ENCODE assay signal across 1 cellular context in the genomic region with DNA sequence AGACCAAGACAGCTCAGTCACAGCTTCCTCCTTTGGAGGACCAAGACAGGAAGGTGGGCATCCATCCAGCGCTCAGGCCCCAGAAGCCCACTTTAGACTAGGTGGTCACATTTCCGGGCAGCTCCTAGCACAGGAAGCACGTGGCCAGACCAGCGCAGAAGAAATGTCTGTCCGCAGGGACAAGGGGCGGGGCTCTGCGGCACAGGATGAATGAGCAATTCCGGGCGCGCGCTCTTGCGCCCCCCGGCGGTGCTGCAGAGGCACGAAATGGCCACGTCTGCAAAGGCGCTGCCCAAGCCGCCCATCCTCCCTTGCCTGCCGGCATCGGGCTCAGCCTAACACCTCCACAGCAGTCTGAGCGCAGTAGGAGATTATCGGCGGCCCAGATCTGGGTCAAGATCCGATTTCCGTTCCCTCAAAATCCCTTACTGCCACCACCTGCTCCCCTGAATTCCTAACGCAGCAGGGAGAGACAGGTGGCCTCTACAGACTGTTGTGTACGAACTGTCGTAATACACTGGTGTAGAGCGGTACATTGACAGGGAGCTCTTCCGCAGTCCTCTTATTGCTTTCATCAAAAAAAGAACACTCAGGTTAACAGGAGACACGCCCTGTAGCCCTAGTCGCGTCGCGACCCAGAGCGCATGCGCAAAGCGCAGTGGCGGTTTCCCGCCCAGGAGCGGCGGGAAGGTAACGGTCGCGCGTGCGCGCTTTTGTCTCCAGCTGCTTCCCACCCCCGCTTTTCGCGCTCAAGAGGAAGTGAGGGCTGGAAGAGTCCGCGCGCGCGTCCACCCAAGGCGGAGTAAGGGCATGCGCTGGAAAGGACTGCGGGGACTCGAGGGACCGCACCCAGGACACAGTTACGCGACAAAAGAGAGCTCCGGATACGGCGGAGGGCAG.
TF ChIP-seq lines count a peak whose summit lies in the region.

No MANE protein-coding gene starts in this region.

TF ChIP-seq in K562, 482 proteins besides CTCF, POLR2A, EP300 and RAD21 (continued from another document and continues in another):
- TF ChIP-seq EHMT2 (IDR thresholded peaks at IDR 0.05) = 0 out of 2 replicates have a peak, but pooled peaks have one; percentile 37
- TF ChIP-seq LEF1 (IDR thresholded peaks at IDR 0.05) = peak; percentile 57; the same call in 1 of the 2 replicates
- no peak for TF ChIP-seq KDM2B (CRISPR knock-in tag; IDR thresholded peaks at IDR 0.05)
- TF ChIP-seq ZNF780A (CRISPR knock-in tag; IDR thresholded peaks at IDR 0.05) = no peak
- TF ChIP-seq ESRRA (IDR thresholded peaks at IDR 0.05; ENCODE audit: borderline replicate concordance, low read depth) = peak; percentile 48
- no peak for TF ChIP-seq PRPF4 (IDR thresholded peaks at IDR 0.05; ENCODE audit: insufficient read depth, low read depth, low read length, poor library complexity, severe bottlenecking)
- peak; percentile 32 for TF ChIP-seq KDM5B (IDR thresholded peaks at IDR 0.05; ENCODE audit: insufficient replicate concordance, low read depth, low read length)
- no peak for TF ChIP-seq POLR3A (IDR thresholded peaks at IDR 0.05; ENCODE audit: borderline replicate concordance, extremely low read depth, insufficient read depth, insufficient read length)
- TF ChIP-seq, protein P1, sequence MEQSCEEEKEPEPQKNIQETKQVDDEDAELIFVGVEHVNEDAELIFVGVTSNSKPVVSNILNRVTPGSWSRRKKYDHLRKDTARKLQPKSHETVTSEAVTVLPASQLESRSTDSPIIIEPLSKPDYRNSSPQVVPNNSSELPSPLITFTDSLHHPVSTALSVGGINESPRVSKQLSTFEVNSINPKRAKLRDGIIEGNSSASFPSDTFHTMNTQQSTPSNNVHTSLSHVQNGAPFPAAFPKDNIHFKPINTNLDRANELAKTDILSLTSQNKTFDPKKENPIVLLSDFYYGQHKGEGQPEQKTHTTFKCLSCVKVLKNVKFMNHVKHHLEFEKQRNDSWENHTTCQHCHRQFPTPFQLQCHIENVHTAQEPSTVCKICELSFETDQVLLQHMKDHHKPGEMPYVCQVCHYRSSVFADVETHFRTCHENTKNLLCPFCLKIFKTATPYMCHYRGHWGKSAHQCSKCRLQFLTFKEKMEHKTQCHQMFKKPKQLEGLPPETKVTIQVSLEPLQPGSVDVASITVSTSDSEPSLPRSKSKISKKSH (CRISPR knock-in tag; IDR thresholded peaks at IDR 0.05) = no peak
- TF ChIP-seq CBFA2T3 (IDR thresholded peaks at IDR 0.05) = peak; percentile 24; the same call in 1 of the 2 replicates
- peak in 1 of 2 experiments; percentile 87; a peak in 3 of 4 replicates for TF ChIP-seq NONO (IDR thresholded peaks at IDR 0.05; ENCODE audit: low read depth in 2 of 2, low read length in 1 of 2)
- peak; percentile 82 for TF ChIP-seq CREM (IDR thresholded peaks at IDR 0.05; ENCODE audit: low read depth)
- no peak for TF ChIP-seq SIX5 (IDR thresholded peaks at IDR 0.05; ENCODE audit: borderline replicate concordance in 1 of 2, insufficient read depth in 1 of 2, low read depth in 1 of 2, low read length in 2 of 2)
- peak; percentile 13; the same call in 1 of the 2 replicates for TF ChIP-seq ZNF644 (tag; IDR thresholded peaks at IDR 0.05; ENCODE audit: low read depth)
- no peak for TF ChIP-seq ARHGAP35 (IDR thresholded peaks at IDR 0.05; ENCODE audit: partially characterized antibody)
- no peak for TF ChIP-seq ZNF12 (CRISPR knock-in tag; IDR thresholded peaks at IDR 0.05)
- peak; percentile 21; the same call in 1 of the 2 replicates for TF ChIP-seq GATA2 (CRISPR knock-in tag; IDR thresholded peaks at IDR 0.05)
- TF ChIP-seq, protein P2, sequence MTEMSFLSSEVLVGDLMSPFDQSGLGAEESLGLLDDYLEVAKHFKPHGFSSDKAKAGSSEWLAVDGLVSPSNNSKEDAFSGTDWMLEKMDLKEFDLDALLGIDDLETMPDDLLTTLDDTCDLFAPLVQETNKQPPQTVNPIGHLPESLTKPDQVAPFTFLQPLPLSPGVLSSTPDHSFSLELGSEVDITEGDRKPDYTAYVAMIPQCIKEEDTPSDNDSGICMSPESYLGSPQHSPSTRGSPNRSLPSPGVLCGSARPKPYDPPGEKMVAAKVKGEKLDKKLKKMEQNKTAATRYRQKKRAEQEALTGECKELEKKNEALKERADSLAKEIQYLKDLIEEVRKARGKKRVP (CRISPR knock-in tag; IDR thresholded peaks at IDR 0.05) = peak; percentile 38; the same call in 1 of the 2 replicates
- TF ChIP-seq SAFB (IDR thresholded peaks at IDR 0.05; ENCODE audit: borderline replicate concordance, low read depth, low read length) = peak; percentile 34; the same call in 1 of the 2 replicates
- TF ChIP-seq ZNF384 (IDR thresholded peaks at IDR 0.05; ENCODE audit: low read depth, low read length) = peak; percentile 42; the same call in 1 of the 2 replicates
- peak; percentile 99 for TF ChIP-seq RB1 (IDR thresholded peaks at IDR 0.05; ENCODE audit: low read depth)
- peak; percentile 74 for TF ChIP-seq ZNF431 (CRISPR knock-in tag; IDR thresholded peaks at IDR 0.05)
- peak; percentile 79 for TF ChIP-seq CXXC5 (CRISPR knock-in tag; IDR thresholded peaks at IDR 0.05)
- 0 out of 2 replicates have a peak, but pooled peaks have one; percentile 37 for TF ChIP-seq BCL6 (CRISPR knock-in tag; IDR thresholded peaks at IDR 0.05)
- TF ChIP-seq ZNF263 (CRISPR knock-in tag; IDR thresholded peaks at IDR 0.05; ENCODE audit: borderline replicate concordance) = peak; percentile 48; the same call in 1 of the 2 replicates
- TF ChIP-seq, protein P3, sequence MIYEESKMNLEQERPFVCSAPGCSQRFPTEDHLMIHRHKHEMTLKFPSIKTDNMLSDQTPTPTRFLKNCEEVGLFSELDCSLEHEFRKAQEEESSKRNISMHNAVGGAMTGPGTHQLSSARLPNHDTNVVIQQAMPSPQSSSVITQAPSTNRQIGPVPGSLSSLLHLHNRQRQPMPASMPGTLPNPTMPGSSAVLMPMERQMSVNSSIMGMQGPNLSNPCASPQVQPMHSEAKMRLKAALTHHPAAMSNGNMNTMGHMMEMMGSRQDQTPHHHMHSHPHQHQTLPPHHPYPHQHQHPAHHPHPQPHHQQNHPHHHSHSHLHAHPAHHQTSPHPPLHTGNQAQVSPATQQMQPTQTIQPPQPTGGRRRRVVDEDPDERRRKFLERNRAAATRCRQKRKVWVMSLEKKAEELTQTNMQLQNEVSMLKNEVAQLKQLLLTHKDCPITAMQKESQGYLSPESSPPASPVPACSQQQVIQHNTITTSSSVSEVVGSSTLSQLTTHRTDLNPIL (CRISPR knock-in tag; IDR thresholded peaks at IDR 0.05) = 0 out of 2 replicates have a peak, but pooled peaks have one; percentile 39
- no peak for TF ChIP-seq ZNF436 (CRISPR knock-in tag; IDR thresholded peaks at IDR 0.05)
- TF ChIP-seq ELF2 (CRISPR knock-in tag; IDR thresholded peaks at IDR 0.05) = peak; percentile 72; the same call in 1 of the 2 replicates
- TF ChIP-seq, protein P4, sequence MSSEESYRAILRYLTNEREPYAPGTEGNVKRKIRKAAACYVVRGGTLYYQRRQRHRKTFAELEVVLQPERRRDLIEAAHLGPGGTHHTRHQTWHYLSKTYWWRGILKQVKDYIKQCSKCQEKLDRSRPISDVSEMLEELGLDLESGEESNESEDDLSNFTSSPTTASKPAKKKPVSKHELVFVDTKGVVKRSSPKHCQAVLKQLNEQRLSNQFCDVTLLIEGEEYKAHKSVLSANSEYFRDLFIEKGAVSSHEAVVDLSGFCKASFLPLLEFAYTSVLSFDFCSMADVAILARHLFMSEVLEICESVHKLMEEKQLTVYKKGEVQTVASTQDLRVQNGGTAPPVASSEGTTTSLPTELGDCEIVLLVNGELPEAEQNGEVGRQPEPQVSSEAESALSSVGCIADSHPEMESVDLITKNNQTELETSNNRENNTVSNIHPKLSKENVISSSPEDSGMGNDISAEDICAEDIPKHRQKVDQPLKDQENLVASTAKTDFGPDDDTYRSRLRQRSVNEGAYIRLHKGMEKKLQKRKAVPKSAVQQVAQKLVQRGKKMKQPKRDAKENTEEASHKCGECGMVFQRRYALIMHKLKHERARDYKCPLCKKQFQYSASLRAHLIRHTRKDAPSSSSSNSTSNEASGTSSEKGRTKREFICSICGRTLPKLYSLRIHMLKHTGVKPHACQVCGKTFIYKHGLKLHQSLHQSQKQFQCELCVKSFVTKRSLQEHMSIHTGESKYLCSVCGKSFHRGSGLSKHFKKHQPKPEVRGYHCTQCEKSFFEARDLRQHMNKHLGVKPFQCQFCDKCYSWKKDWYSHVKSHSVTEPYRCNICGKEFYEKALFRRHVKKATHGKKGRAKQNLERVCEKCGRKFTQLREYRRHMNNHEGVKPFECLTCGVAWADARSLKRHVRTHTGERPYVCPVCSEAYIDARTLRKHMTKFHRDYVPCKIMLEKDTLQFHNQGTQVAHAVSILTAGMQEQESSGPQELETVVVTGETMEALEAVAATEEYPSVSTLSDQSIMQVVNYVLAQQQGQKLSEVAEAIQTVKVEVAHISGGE (CRISPR knock-in tag; IDR thresholded peaks at IDR 0.05) = peak in 1 of 3 experiments; percentile 79; a peak in 2 of 6 replicates
- TF ChIP-seq FOXA1 (IDR thresholded peaks at IDR 0.05; ENCODE audit: borderline replicate concordance) = no peak
- no peak for TF ChIP-seq SMARCB1 (IDR thresholded peaks at IDR 0.05; ENCODE audit: insufficient read length, low read depth)
- no peak for TF ChIP-seq ZNF79 (CRISPR knock-in tag; IDR thresholded peaks at IDR 0.05; ENCODE audit: low read depth)
- peak; percentile 61 for TF ChIP-seq SMC3 (conservative IDR thresholded peaks at IDR 0.05; ENCODE audit: insufficient read depth, low read depth, low read length)
- peak; percentile 72 for TF ChIP-seq CCNT2 (IDR thresholded peaks at IDR 0.05; ENCODE audit: borderline replicate concordance, extremely low read depth, insufficient read length, low read depth, low read length)
- no peak for TF ChIP-seq MCM5 (IDR thresholded peaks at IDR 0.05; ENCODE audit: low read depth)
- no peak for TF ChIP-seq HSF4 (CRISPR knock-in tag; IDR thresholded peaks at IDR 0.05; ENCODE audit: borderline replicate concordance)
- peak; percentile 90 for TF ChIP-seq MXI1 (IDR thresholded peaks at IDR 0.05; ENCODE audit: low read depth, low read length)
- TF ChIP-seq MYBL2 (IDR thresholded peaks at IDR 0.05; ENCODE audit: low read depth) = peak; percentile 97
- no peak; the same call in 1 of the 2 replicates for TF ChIP-seq MYBL2 (CRISPR knock-in tag; IDR thresholded peaks at IDR 0.05; ENCODE audit: borderline replicate concordance)
- TF ChIP-seq, protein P5, sequence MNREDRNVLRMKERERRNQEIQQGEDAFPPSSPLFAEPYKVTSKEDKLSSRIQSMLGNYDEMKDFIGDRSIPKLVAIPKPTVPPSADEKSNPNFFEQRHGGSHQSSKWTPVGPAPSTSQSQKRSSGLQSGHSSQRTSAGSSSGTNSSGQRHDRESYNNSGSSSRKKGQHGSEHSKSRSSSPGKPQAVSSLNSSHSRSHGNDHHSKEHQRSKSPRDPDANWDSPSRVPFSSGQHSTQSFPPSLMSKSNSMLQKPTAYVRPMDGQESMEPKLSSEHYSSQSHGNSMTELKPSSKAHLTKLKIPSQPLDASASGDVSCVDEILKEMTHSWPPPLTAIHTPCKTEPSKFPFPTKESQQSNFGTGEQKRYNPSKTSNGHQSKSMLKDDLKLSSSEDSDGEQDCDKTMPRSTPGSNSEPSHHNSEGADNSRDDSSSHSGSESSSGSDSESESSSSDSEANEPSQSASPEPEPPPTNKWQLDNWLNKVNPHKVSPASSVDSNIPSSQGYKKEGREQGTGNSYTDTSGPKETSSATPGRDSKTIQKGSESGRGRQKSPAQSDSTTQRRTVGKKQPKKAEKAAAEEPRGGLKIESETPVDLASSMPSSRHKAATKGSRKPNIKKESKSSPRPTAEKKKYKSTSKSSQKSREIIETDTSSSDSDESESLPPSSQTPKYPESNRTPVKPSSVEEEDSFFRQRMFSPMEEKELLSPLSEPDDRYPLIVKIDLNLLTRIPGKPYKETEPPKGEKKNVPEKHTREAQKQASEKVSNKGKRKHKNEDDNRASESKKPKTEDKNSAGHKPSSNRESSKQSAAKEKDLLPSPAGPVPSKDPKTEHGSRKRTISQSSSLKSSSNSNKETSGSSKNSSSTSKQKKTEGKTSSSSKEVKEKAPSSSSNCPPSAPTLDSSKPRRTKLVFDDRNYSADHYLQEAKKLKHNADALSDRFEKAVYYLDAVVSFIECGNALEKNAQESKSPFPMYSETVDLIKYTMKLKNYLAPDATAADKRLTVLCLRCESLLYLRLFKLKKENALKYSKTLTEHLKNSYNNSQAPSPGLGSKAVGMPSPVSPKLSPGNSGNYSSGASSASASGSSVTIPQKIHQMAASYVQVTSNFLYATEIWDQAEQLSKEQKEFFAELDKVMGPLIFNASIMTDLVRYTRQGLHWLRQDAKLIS (CRISPR knock-in tag; IDR thresholded peaks at IDR 0.05) = peak; percentile 99
- peak; percentile 52; the same call in 1 of the 2 replicates for TF ChIP-seq ZSCAN29 (IDR thresholded peaks at IDR 0.05)
- TF ChIP-seq, protein P6, sequence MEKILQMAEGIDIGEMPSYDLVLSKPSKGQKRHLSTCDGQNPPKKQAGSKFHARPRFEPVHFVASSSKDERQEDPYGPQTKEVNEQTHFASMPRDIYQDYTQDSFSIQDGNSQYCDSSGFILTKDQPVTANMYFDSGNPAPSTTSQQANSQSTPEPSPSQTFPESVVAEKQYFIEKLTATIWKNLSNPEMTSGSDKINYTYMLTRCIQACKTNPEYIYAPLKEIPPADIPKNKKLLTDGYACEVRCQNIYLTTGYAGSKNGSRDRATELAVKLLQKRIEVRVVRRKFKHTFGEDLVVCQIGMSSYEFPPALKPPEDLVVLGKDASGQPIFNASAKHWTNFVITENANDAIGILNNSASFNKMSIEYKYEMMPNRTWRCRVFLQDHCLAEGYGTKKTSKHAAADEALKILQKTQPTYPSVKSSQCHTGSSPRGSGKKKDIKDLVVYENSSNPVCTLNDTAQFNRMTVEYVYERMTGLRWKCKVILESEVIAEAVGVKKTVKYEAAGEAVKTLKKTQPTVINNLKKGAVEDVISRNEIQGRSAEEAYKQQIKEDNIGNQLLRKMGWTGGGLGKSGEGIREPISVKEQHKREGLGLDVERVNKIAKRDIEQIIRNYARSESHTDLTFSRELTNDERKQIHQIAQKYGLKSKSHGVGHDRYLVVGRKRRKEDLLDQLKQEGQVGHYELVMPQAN (IDR thresholded peaks at IDR 0.05; ENCODE audit: borderline replicate concordance) = peak; percentile 99
- TF ChIP-seq ZNF143 (CRISPR knock-in tag; IDR thresholded peaks at IDR 0.05) = 0 out of 2 replicates have a peak, but pooled peaks have one; percentile 22
- 0 out of 2 replicates have a peak, but pooled peaks have one; percentile 28 for TF ChIP-seq ZNF324 (CRISPR knock-in tag; IDR thresholded peaks at IDR 0.05)
- peak in 1 of 2 experiments; percentile 90; a peak in 3 of 4 replicates for TF ChIP-seq TEAD1 (CRISPR knock-in tag; IDR thresholded peaks at IDR 0.05)
- TF ChIP-seq HMGN3 (IDR thresholded peaks at IDR 0.05; ENCODE audit: borderline replicate concordance, extremely low read depth, insufficient read length, low read depth, low read length) = peak; percentile 83
